In the genomic region with DNA sequence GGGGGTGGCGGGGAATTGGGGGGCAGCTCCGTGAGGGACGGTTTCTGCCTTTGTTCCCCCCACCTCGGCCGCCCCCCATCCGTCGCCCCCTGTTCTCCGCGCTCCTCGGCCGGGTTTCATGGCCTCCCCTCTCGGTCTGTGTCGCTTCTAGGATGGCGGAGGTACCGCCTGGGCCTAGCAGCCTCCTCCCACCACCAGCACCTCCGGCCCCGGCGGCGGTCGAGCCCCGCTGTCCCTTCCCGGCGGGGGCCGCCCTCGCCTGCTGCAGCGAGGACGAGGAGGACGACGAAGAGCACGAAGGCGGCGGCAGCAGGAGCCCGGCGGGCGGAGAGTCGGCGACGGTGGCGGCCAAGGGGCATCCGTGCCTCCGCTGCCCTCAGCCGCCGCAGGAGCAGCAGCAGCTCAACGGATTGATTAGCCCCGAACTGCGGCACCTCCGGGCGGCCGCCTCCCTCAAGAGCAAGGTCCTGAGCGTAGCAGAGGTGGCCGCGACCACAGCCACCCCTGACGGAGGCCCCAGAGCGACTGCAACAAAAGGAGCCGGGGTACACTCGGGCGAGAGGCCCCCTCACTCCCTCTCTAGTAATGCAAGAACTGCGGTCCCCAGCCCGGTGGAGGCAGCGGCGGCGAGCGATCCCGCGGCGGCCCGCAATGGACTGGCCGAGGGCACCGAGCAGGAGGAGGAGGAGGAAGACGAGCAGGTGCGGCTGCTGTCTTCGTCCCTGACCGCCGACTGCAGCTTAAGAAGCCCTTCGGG, we compare ENCODE assay signal across 8 cellular contexts. TPM values are rescaled to one million over a fixed set of nuclear protein-coding genes. Genes with fewer than 3 reads are reported as not detected.
A peak's percentile ranks its signal among the peaks of the same experiment; 100 is the strongest.
DNase-seq lines count a peak whose midpoint lies in the region; ATAC-seq, FAIRE-seq and TF ChIP-seq lines count a peak whose summit lies in the region.

No MANE protein-coding gene starts in this region.

- TF ChIP-seq CTCF in breast epithelium (IDR thresholded peaks at IDR 0.05) = no peak
- no peak for TF ChIP-seq CTCF in keratinocyte (optimal IDR thresholded peaks at IDR 0.05 in 1 of 3, IDR thresholded peaks at IDR 0.05 in 1 of 3, conservative IDR thresholded peaks at IDR 0.05 in 1 of 3; ENCODE audit: extremely low read depth in 1 of 3, insufficient read depth in 2 of 3, low read length in 3 of 3)

- FAIRE-seq in keratinocyte (lab: Jason Lieb, UNC) = no peak

- H3K4me3 ChIP-seq in breast epithelium (peak overlapping the region; percentile 86 to 96 (median 91)), keratinocyte (ENCODE audit: control insufficient read depth in 2 of 3, extremely low read depth in 1 of 3, insufficient read depth in 2 of 3, low read depth in 1 of 3, low read length in 3 of 3) (peak overlapping the region; percentile 71 to 91 (median 80))

- ATAC-seq in GM19467 (IDR thresholded peaks at IDR 0.05; ENCODE audit: unreplicated experiment) = peak; percentile 33

- H3K27me3 ChIP-seq in breast epithelium (no peaks in the 10 kb centered on the region), keratinocyte (ENCODE audit: control insufficient read depth, extremely low read depth, insufficient read depth, low read length) (no peaks in the 10 kb centered on the region)

- TF ChIP-seq POLR2A in breast epithelium (IDR thresholded peaks at IDR 0.05) = no peak

- H3K4me2 ChIP-seq in keratinocyte (ENCODE audit: control insufficient read depth, extremely low read depth, insufficient read depth, low read depth, low read length) = peak overlapping the region; percentile 72

- DNase-seq in D341Med (ENCODE audit: low spot score) (peak; percentile 66), HK-2 (ENCODE audit: unreplicated experiment) (peak; percentile 53), T-helper 2 cell (peak in 4 of 5 experiments; percentile 10 to 63 (median 26)), breast epithelium (ENCODE audit: low spot score in 2 of 2) (no peak), keratinocyte (ENCODE audit: low read depth, low spot score) (no peak), inferior parietal cortex (ENCODE audit: extremely low spot score) (no peak)
- DNase-seq in stimulated activated CD4-positive, alpha-beta T cell treated with anti-CD3 and anti-CD28 coated beads, Interleukin-12 subunit alpha, Interleukin-12 subunit beta, amount 100 ng/mL, for 4 hours = peak; percentile 36

- H2AFZ ChIP-seq in keratinocyte (ENCODE audit: control insufficient read depth, low read length) = peak overlapping the region; percentile 50

- peak overlapping the region; percentile 93 to 97 for H3K27ac ChIP-seq in breast epithelium
- peak overlapping the region; percentile 76 for H3K27ac ChIP-seq in keratinocyte (ENCODE audit: control insufficient read depth, insufficient read depth, low read length)

- H3K4me1 ChIP-seq in breast epithelium = no peaks in the 10 kb centered on the region
- peaks cover 14% of the 10 kb centered on the region for H3K4me1 ChIP-seq in keratinocyte (ENCODE audit: control insufficient read depth, extremely low read depth, insufficient read depth, low read length)

- H4K20me1 ChIP-seq in keratinocyte (ENCODE audit: control insufficient read depth, extremely low read depth, insufficient read depth, low read length) = no peaks in the 10 kb centered on the region

- intact Hi-C loops in breast epithelium (cut with DNase I; ENCODE audit: low total_unique reads) = no loop called here

- H3K79me2 ChIP-seq in keratinocyte (ENCODE audit: control insufficient read depth, insufficient read depth, low read length) = peaks cover 48% of the 10 kb centered on the region

- peak overlapping the region; percentile 80 for H3K9ac ChIP-seq in keratinocyte (ENCODE audit: control insufficient read depth, extremely low read depth, insufficient read depth, low read length)

- no peaks in the 10 kb centered on the region for H3K9me3 ChIP-seq in breast epithelium
- H3K9me3 ChIP-seq in keratinocyte (ENCODE audit: control insufficient read depth, low read depth, low read length) = no peaks in the 10 kb centered on the region

- H3K36me3 ChIP-seq in breast epithelium = no peaks in the 10 kb centered on the region
- peaks cover 0 to 7% of the 10 kb centered on the region in 2 experiments for H3K36me3 ChIP-seq in keratinocyte (ENCODE audit: control insufficient read depth in 2 of 2, extremely low read depth in 1 of 2, insufficient read depth in 2 of 2, low read length in 2 of 2)

- H3K9me1 ChIP-seq in keratinocyte (ENCODE audit: control insufficient read depth, extremely low read depth, insufficient read depth, low read length) = no peaks in the 10 kb centered on the region

- dilution Hi-C loops in keratinocyte (cut with MboI; ENCODE audit: extremely low pct_ligation_motif_present, low sequenced_read_pairs) = no loop called here

RNA-seq across cellular contexts. Expression of a gene that starts 0.6 kb away (rescaled TPM):
- total RNA-seq in breast epithelium = 10 to 100 TPM; 15.1 to 24.1 (median 17.3) TPM
- polyA plus RNA-seq in keratinocyte = 8.1 to 19.4 TPM (median 13.4 TPM) in 3 replicates
- 3.8 TPM for polyA plus RNA-seq in keratinocyte (2011; ENCODE audit: low read depth)
- 7.2 and 14.0 TPM in 2 replicates for polyA plus RNA-seq in keratinocyte (2011; cell fraction: cytosol; rRNA removed)
- 6.0 and 9.1 TPM in 2 replicates for polyA plus RNA-seq in keratinocyte (2011; cell fraction: nucleus; rRNA removed)
- 13.6 and 13.7 TPM in 2 replicates for polyA plus RNA-seq in keratinocyte (2012; ENCODE audit: low replicate concordance)
- 5.2 to 18.2 TPM (median 15.6 TPM) in 3 replicates for polyA minus RNA-seq in keratinocyte
- 9.6 TPM for polyA minus RNA-seq in keratinocyte (2011; cell fraction: cytosol; rRNA and poly(A)+ RNA removed)
- 7.6 and 16.7 TPM in 2 replicates for polyA minus RNA-seq in keratinocyte (2011; cell fraction: nucleus; rRNA and poly(A)+ RNA removed)

Comparison
In these comparisons a context has a peak if more than half of its experiments do, and no peak if none do; other contexts are left out.
1. DNase-seq: peak in D341Med (single experiment), HK-2 (single experiment), T-helper 2 cell (4 of 5) and stimulated activated CD4-positive, alpha-beta T cell treated with anti-CD3 and anti-CD28 coated beads, Interleukin-12 subunit alpha, Interleukin-12 subunit beta, amount 100 ng/mL, for 4 hours (single experiment); none in breast epithelium (0 of 2), keratinocyte (single experiment) and inferior parietal cortex (single experiment).